In genomic region chr1:11930571-11931445, GRCh38 we compare ENCODE assay signal across 13 cellular contexts. TPM values are rescaled to one million over a fixed set of nuclear protein-coding genes. Genes with fewer than 3 reads are reported as not detected.
A peak's percentile ranks its signal among the peaks of the same experiment; 100 is the strongest.
DNase-seq lines count a peak whose midpoint lies in the region; ATAC-seq and TF ChIP-seq lines count a peak whose summit lies in the region.
"Had no signal": no experiment of that assay in that cellular context is flagged by ENCODE, and none has a peak within 500 bp of the region (broad histone marks: within the 10 kb centered on the region; RNA-seq: fewer than 3 reads in every experiment).

No MANE protein-coding gene starts in this region.

- H3K56ac ChIP-seq in IMR-90 (ENCODE audit: extremely low read depth, insufficient read depth, low read length) = no peak overlapping the region

- peaks cover 6% of the 10 kb centered on the region for H3K36me3 Mint-ChIP-seq in MCF 10A (ENCODE audit: insufficient read depth, unreplicated experiment)

- H2BK5ac ChIP-seq in IMR-90 (ENCODE audit: low read depth, low read length, poor library complexity, severe bottlenecking) = peak overlapping the region; percentile 85
- H2BK5ac ChIP-seq in mesenchymal stem cell (ENCODE audit: low read depth, low read length, poor library complexity, severe bottlenecking) = no peak overlapping the region

- no peaks in the 10 kb centered on the region for H3K9me3 Mint-ChIP-seq in MCF 10A (ENCODE audit: unreplicated experiment)
- H3K9me3 Mint-ChIP-seq: activated T-helper 17 cell treated with anti-CD3 and anti-CD28 coated beads, Interleukin-2, amount 50 U/mL, for 72 hours; effector memory CD8-positive, alpha-beta T cell; stimulated activated naive CD8-positive, alpha-beta T cell treated with anti-CD3 and anti-CD28 coated beads, Interleukin-15, Interleukin-2, amounts not matched to agents 100 ng/mL and 50 ng/mL, for 24 hours had no signal

- H3K27ac ChIP-seq in IMR-90 (ENCODE audit: insufficient read depth, low read length) = peak overlapping the region; percentile 58
- no peak overlapping the region for H3K27ac ChIP-seq in mesenchymal stem cell (ENCODE audit: low read length, poor library complexity, severe bottlenecking)
- no peak overlapping the region for H3K27ac ChIP-seq in foreskin keratinocyte

- peak overlapping the region; percentile 91; the same call in 1 of the 2 replicates for H2BK120ac ChIP-seq in IMR-90 (ENCODE audit: low read depth, low read length)
- no peak overlapping the region for H2BK120ac ChIP-seq in mesenchymal stem cell (ENCODE audit: low read depth, low read length)

- DNase-seq in AG08395 (ENCODE audit: low spot score) (peak; percentile 74), IMR-90 (peak; percentile 83), MCF 10A (ENCODE audit: unreplicated experiment) (peak; percentile 24), mesenchymal stem cell (no peak), foreskin keratinocyte (no peak), NCI-H526 treated with DMSO at 0.1 percent for 48 hours (lab: John Stamatoyannopoulos, UW) (no peak)
- DNase-seq: effector memory CD8-positive, alpha-beta T cell; H7 had no signal

- H3K4me1 ChIP-seq in IMR-90 (ENCODE audit: control insufficient read depth, insufficient read depth, low read length) (peaks cover 20% of the 10 kb centered on the region), mesenchymal stem cell (ENCODE audit: control insufficient read depth, insufficient read depth, low read depth, low read length) (peaks cover 10% of the 10 kb centered on the region), foreskin keratinocyte (peaks cover 23% of the 10 kb centered on the region)

- POLR2A ChIA-PET in IMR-90 (lab: Charles Lee; ENCODE audit: unreplicated experiment) = interaction anchor here (0.6 kb wide), 1 partner anchor 121 kb away, joined by 5 read pairs; no protein-coding TSS in a partner anchor
- POLR2A ChIA-PET in MCF 10A (lab: Yijun Ruan, JAX) = interaction anchor here (0.7 to 5.0 kb wide), 4 partner anchors 10 to 124 kb away, joined by 3 to 83 read pairs (median 14); partner anchors contain the start of gene MFN2

- H4K5ac ChIP-seq in IMR-90 (ENCODE audit: low read depth, low read length) = peak overlapping the region; percentile 96

- H2AK9ac ChIP-seq in IMR-90 (replicated peaks; ENCODE audit: low read depth, low read length, poor library complexity) = peak overlapping the region; percentile 87

- in situ Hi-C loops in IMR-90 (cut with MboI; ENCODE audit: low sequenced_read_pairs) = no loop called here

- H4K91ac ChIP-seq in IMR-90 (ENCODE audit: insufficient read depth, low read depth, low read length) = peak overlapping the region; percentile 92
- no peak overlapping the region for H4K91ac ChIP-seq in mesenchymal stem cell (ENCODE audit: low read length)

- peaks cover 9% of the 10 kb centered on the region for H3K4me1 Mint-ChIP-seq in MCF 10A (ENCODE audit: insufficient read depth, unreplicated experiment)
- H3K4me1 Mint-ChIP-seq: activated T-helper 17 cell treated with anti-CD3 and anti-CD28 coated beads, Interleukin-2, amount 50 U/mL, for 72 hours had no signal

- H3K9ac ChIP-seq in IMR-90 (ENCODE audit: low read depth, low read length) (peak overlapping the region; percentile 21; the same call in 1 of the 2 replicates), mesenchymal stem cell (ENCODE audit: low read length) (no peak overlapping the region)

- peak overlapping the region; percentile 97 for H3K18ac ChIP-seq in IMR-90 (ENCODE audit: low read depth, low read length)
- peak overlapping the region in 1 of 2 experiments; percentile 9 for H3K18ac ChIP-seq in mesenchymal stem cell (ENCODE audit: low read depth in 1 of 2, low read length in 2 of 2)

- peak overlapping the region; percentile 88 for H2BK20ac ChIP-seq in IMR-90 (ENCODE audit: low read depth, low read length)

- TF ChIP-seq POLR2A in IMR-90 (IDR thresholded peaks at IDR 0.05; ENCODE audit: low read depth, low read length) = no peak

- no peaks in the 10 kb centered on the region for H4K20me1 ChIP-seq in IMR-90 (ENCODE audit: insufficient read depth, low read length)

- no peak for TF ChIP-seq RAD21 in IMR-90 (IDR thresholded peaks at IDR 0.05; ENCODE audit: low read length)

- H3K14ac ChIP-seq in IMR-90 (replicated peaks; ENCODE audit: low read depth, low read length) = peak overlapping the region; percentile 72
- H3K14ac ChIP-seq in mesenchymal stem cell (ENCODE audit: low read length in 2 of 2) = no peak overlapping the region

- H3K23ac ChIP-seq in IMR-90 (ENCODE audit: low read depth, low read length) = peak overlapping the region; percentile 33; the same call in 1 of the 2 replicates
- H3K23ac ChIP-seq in mesenchymal stem cell (ENCODE audit: low read length in 2 of 2) = no peak overlapping the region

- H3K9me1 ChIP-seq in IMR-90 (ENCODE audit: insufficient read depth, low read length) = peaks cover 13% of the 10 kb centered on the region

- H4K8ac ChIP-seq in IMR-90 (ENCODE audit: low read depth in 2 of 2, low read length in 2 of 2) = peak overlapping the region; percentile 79 to 96
- H4K8ac ChIP-seq in mesenchymal stem cell (ENCODE audit: low read length) = peak overlapping the region; percentile 27

- dilution Hi-C loops in IMR-90 (cut with HindIII; ENCODE audit: low sequenced_read_pairs, unreplicated experiment) = no loop called here

- H3K27ac Mint-ChIP-seq in MCF 10A (ENCODE audit: low read depth, unreplicated experiment) = no peak overlapping the region
- H3K27ac Mint-ChIP-seq: activated T-helper 17 cell treated with anti-CD3 and anti-CD28 coated beads, Interleukin-2, amount 50 U/mL, for 72 hours; B cell; effector memory CD8-positive, alpha-beta T cell; stimulated activated naive CD8-positive, alpha-beta T cell treated with anti-CD3 and anti-CD28 coated beads, Interleukin-15, Interleukin-2, amounts not matched to agents 100 ng/mL and 50 ng/mL, for 24 hours had no signal

- BruUV-seq in IMR-90 (replicated peaks; lab: Mats Ljungman, UMichigan) (no TSS peak), MCF 10A (replicated peaks; lab: Mats Ljungman, UMichigan) (no TSS peak)

- no peak overlapping the region for H3K4me3 Mint-ChIP-seq in MCF 10A (ENCODE audit: unreplicated experiment)
- H3K4me3 Mint-ChIP-seq: activated T-helper 17 cell treated with anti-CD3 and anti-CD28 coated beads, Interleukin-2, amount 50 U/mL, for 72 hours; B cell; effector memory CD8-positive, alpha-beta T cell; stimulated activated naive CD8-positive, alpha-beta T cell treated with anti-CD3 and anti-CD28 coated beads, Interleukin-15, Interleukin-2, amounts not matched to agents 100 ng/mL and 50 ng/mL, for 24 hours had no signal

- WGBS in IMR-90 (ENCODE audit: extremely low coverage in 2 of 2, insufficient read length in 1 of 2), 2 experiments = 80% methylated on average over 2 of the region's 7 CpGs; no CpG with 5 or more reads in 1 of the 2 experiments
- 78% methylated on average over 7 of the region's 7 CpGs for WGBS in mesenchymal stem cell

- H3K36me3 ChIP-seq in IMR-90 (ENCODE audit: control insufficient read depth, insufficient read depth, low read length) = no peaks in the 10 kb centered on the region
- peaks cover 0 to under 1% of the 10 kb centered on the region in 2 experiments for H3K36me3 ChIP-seq in mesenchymal stem cell (ENCODE audit: control insufficient read depth in 1 of 2, insufficient read depth in 2 of 2, low read depth in 1 of 2, low read length in 2 of 2)

- H2BK15ac ChIP-seq in IMR-90 (ENCODE audit: low read depth, low read length) (peak overlapping the region; percentile 59; the same call in 2 of the 3 replicates), mesenchymal stem cell (ENCODE audit: low read depth, poor library complexity, severe bottlenecking) (no peak overlapping the region)

- H3K4ac ChIP-seq in IMR-90 (ENCODE audit: low read depth, low read length) (peak overlapping the region; percentile 87), mesenchymal stem cell (ENCODE audit: low read depth in 1 of 2, low read length in 2 of 2) (peak overlapping the region in 1 of 2 experiments; percentile 54)

- TF ChIP-seq CTCF in IMR-90 (conservative IDR thresholded peaks at IDR 0.05; ENCODE audit: low read depth, low read length) = no peak
- TF ChIP-seq CTCF in MCF 10A (IDR thresholded peaks at IDR 0.05; ENCODE audit: unreplicated experiment) = no peak
- TF ChIP-seq CTCF in foreskin keratinocyte (conservative IDR thresholded peaks at IDR 0.05) = no peak

- H3K27me3 ChIP-seq in IMR-90 (ENCODE audit: control insufficient read depth, insufficient read depth, low read length) = no peaks in the 10 kb centered on the region
- H3K27me3 ChIP-seq in mesenchymal stem cell (ENCODE audit: control insufficient read depth in 1 of 2, insufficient read depth in 1 of 2, low read length in 2 of 2) = no peaks in the 10 kb centered on the region
- no peaks in the 10 kb centered on the region for H3K27me3 ChIP-seq in foreskin keratinocyte

- peak overlapping the region; percentile 87 for H2AFZ ChIP-seq in IMR-90 (replicated peaks; ENCODE audit: low read length, poor library complexity)
- H2AFZ ChIP-seq in mesenchymal stem cell (ENCODE audit: low read depth, low read length) = no peak overlapping the region

- H3K4me3 ChIP-seq in IMR-90 (ENCODE audit: insufficient read depth, low read depth, low read length) = no peak overlapping the region
- no peak overlapping the region for H3K4me3 ChIP-seq in mesenchymal stem cell (ENCODE audit: insufficient read depth in 1 of 2, low read depth in 1 of 2, low read length in 2 of 2)

- H3K4me2 ChIP-seq in IMR-90 (ENCODE audit: low read depth, low read length) = peak overlapping the region; percentile 37; the same call in 1 of the 2 replicates
- H3K4me2 ChIP-seq in mesenchymal stem cell (ENCODE audit: low read length, poor library complexity, severe bottlenecking) = no peak overlapping the region

- H3K79me1 ChIP-seq in IMR-90 (ENCODE audit: low read depth in 1 of 2, low read length in 2 of 2) (peaks cover 3 to 21% of the 10 kb centered on the region in 2 experiments; a peak in 2 of 4 replicates), mesenchymal stem cell (replicated peaks; ENCODE audit: low read length, poor library complexity, severe bottlenecking) (peaks cover 5% of the 10 kb centered on the region)

- intact Hi-C loops in IMR-90 (cut with micrococcal nuclease) (no loop called here), MCF 10A (cut with micrococcal nuclease) (no loop called here)

- no peaks in the 10 kb centered on the region for H3K9me3 ChIP-seq in IMR-90 (ENCODE audit: control insufficient read depth, insufficient read depth, low read length)
- no peaks in the 10 kb centered on the region for H3K9me3 ChIP-seq in mesenchymal stem cell (ENCODE audit: control insufficient read depth, low read length)

- peak overlapping the region in 1 of 2 experiments; percentile 6 for H2BK12ac ChIP-seq in mesenchymal stem cell (ENCODE audit: low read length in 2 of 2)

- no peak for ATAC-seq in IMR-90 (ENCODE audit: low read depth)
- no peak for ATAC-seq in foreskin keratinocyte
- no peak for ATAC-seq in HG03457 (IDR thresholded peaks at IDR 0.05; ENCODE audit: unreplicated experiment)
- ATAC-seq in HG02759 (IDR thresholded peaks at IDR 0.05; ENCODE audit: unreplicated experiment) = no peak
- ATAC-seq: activated T-helper 17 cell treated with anti-CD3 and anti-CD28 coated beads, Interleukin-2, amount 50 U/mL, for 72 hours; effector memory CD8-positive, alpha-beta T cell had no signal

- H3K27me3 Mint-ChIP-seq in MCF 10A (ENCODE audit: insufficient read depth, unreplicated experiment) = no peaks in the 10 kb centered on the region
- H3K27me3 Mint-ChIP-seq: activated T-helper 17 cell treated with anti-CD3 and anti-CD28 coated beads, Interleukin-2, amount 50 U/mL, for 72 hours; B cell; effector memory CD8-positive, alpha-beta T cell; stimulated activated naive CD8-positive, alpha-beta T cell treated with anti-CD3 and anti-CD28 coated beads, Interleukin-15, Interleukin-2, amounts not matched to agents 100 ng/mL and 50 ng/mL, for 24 hours had no signal

- CTCF ChIA-PET in IMR-90 (lab: Yijun Ruan, JAX) (interaction anchor here (0.7 kb wide), 1 partner anchor 93 kb away, joined by 3 read pairs; no protein-coding TSS in a partner anchor), MCF 10A (lab: Yijun Ruan, JAX) (interaction anchor here (0.6 kb wide), 1 partner anchor 1365 kb away, joined by 3 read pairs; no protein-coding TSS in a partner anchor)

- H2AK5ac ChIP-seq in IMR-90 (ENCODE audit: low read depth, low read length) = peak overlapping the region; percentile 99
- no peak overlapping the region for H2AK5ac ChIP-seq in mesenchymal stem cell (ENCODE audit: low read length, severe bottlenecking)

RNA-seq across cellular contexts. Expression of gene PLOD1, which starts 3.7 kb away (rescaled TPM):
- total RNA-seq in IMR-90 (2012; rRNA removed) (236 and 283 TPM in 2 replicates), MCF 10A (2022) (47.2 and 48.2 TPM in 2 replicates), foreskin keratinocyte (65.7 and 84.0 TPM in 2 replicates)
- polyA plus RNA-seq in IMR-90 (2012; rRNA removed) (609 and 635 TPM in 2 replicates), foreskin keratinocyte (55.0 and 67.1 TPM in 2 replicates)
- polyA plus RNA-seq in IMR-90 (2012; cell fraction: cytosol; rRNA removed) = 441 and 849 TPM in 2 replicates
- 284 and 520 TPM in 2 replicates for polyA plus RNA-seq in IMR-90 (2012; cell fraction: nucleus; rRNA removed; ENCODE audit: low replicate concordance)
- 269 TPM for polyA plus RNA-seq in mesenchymal stem cell (2013, experiment 1 of 2)
- 276 TPM for polyA plus RNA-seq in mesenchymal stem cell (2013, experiment 2 of 2)

RNA-seq across cellular contexts. Expression of gene KIAA2013, which starts 4.6 kb away (rescaled TPM):
- total RNA-seq in IMR-90 (2012; rRNA removed) = 39.4 and 42.5 TPM in 2 replicates
- 88.1 and 100 TPM in 2 replicates for polyA plus RNA-seq in IMR-90 (2012; rRNA removed)
- polyA plus RNA-seq in IMR-90 (2012; cell fraction: cytosol; rRNA removed) = 62.7 and 128 TPM in 2 replicates
- polyA plus RNA-seq in IMR-90 (2012; cell fraction: nucleus; rRNA removed; ENCODE audit: low replicate concordance) = 28.7 and 70.2 TPM in 2 replicates
- 20.4 and 24.3 TPM in 2 replicates for total RNA-seq in MCF 10A (2022)
- polyA plus RNA-seq in mesenchymal stem cell (2013, experiment 1 of 2) = 27.9 TPM
- polyA plus RNA-seq in mesenchymal stem cell (2013, experiment 2 of 2) = 27.6 TPM
- total RNA-seq in foreskin keratinocyte = 33.6 and 35.6 TPM in 2 replicates
- polyA plus RNA-seq in foreskin keratinocyte = 34.5 and 36.5 TPM in 2 replicates

RNA-seq across cellular contexts. Expression of gene MFN2, which starts 49.4 kb away (rescaled TPM):
- total RNA-seq in IMR-90 (2012; rRNA removed) = 76.4 and 84.2 TPM in 2 replicates
- polyA plus RNA-seq in IMR-90 (2012; rRNA removed) = 51.6 and 52.8 TPM in 2 replicates
- 33.4 and 38.2 TPM in 2 replicates for polyA plus RNA-seq in IMR-90 (2012; cell fraction: cytosol; rRNA removed)
- polyA plus RNA-seq in IMR-90 (2012; cell fraction: nucleus; rRNA removed; ENCODE audit: low replicate concordance) = 60.3 and 63.8 TPM in 2 replicates
- 95.6 and 105 TPM in 2 replicates for total RNA-seq in MCF 10A (2022)
- 32.9 TPM for polyA plus RNA-seq in mesenchymal stem cell (2013, experiment 1 of 2)
- polyA plus RNA-seq in mesenchymal stem cell (2013, experiment 2 of 2) = 32.5 TPM
- 110 and 118 TPM in 2 replicates for total RNA-seq in foreskin keratinocyte
- polyA plus RNA-seq in foreskin keratinocyte = 43.1 and 51.5 TPM in 2 replicates

Comparison
In these comparisons a context has a peak if more than half of its experiments do, and no peak if none do; other contexts are left out.
1. DNase-seq: peak in AG08395 (single experiment), IMR-90 (single experiment) and MCF 10A (single experiment); none in mesenchymal stem cell (single experiment), foreskin keratinocyte (0 of 2) and NCI-H526 treated with DMSO at 0.1 percent for 48 hours (single experiment).